8 cellular contexts compared by ENCODE assay signal in the genomic region with DNA sequence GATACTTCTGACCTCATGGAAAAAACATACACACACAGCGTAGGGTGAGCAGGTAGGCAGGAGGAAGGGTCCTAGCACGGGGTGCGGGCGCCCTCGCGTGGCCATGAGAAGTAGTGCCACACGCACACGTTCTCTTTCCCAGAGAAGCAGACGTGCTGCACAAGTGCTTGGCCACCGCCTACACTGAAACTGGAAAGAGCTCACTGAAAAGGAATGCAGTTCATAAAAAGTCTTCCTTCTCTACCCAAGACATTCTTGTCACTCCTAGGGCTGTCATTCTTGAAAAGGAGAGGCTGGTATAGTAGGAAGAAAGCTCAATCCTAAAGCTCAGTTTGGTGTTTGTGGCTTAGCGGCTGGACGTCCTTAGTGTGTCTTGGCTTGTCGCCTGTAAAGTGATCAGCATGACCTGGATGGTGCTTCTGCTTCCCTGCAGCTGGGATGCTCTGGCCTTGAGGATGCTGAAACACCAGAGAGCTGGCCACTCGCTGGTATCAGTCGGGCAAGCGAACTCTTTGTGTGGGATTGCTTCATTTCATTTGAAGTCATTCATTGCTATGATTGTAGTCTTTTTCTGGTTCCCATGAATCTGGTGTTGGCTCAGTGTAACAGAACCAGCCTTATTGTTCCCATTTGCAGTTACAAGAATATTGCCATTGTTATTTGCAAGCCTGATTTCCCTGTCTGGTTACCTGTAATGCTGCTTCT.
A peak's percentile ranks its signal among the peaks of the same experiment; 100 is the strongest.
DNase-seq lines count a peak whose midpoint lies in the region; ATAC-seq, FAIRE-seq and TF ChIP-seq lines count a peak whose summit lies in the region.

No MANE protein-coding gene starts in this region.

- no peaks in the 10 kb centered on the region for H3K36me3 ChIP-seq in Peyer's patch
- no peaks in the 10 kb centered on the region for H3K36me3 ChIP-seq in breast epithelium
- no peaks in the 10 kb centered on the region for H3K36me3 ChIP-seq in kidney (ENCODE audit: control insufficient read depth in 1 of 2, insufficient read depth in 2 of 2, low read length in 2 of 2)

- no peak overlapping the region for H3K9ac ChIP-seq in kidney (ENCODE audit: low read length in 2 of 2)

- DNase-seq in NCI-H2171 treated with DMSO at 0.1 percent for 48 hours (lab: John Stamatoyannopoulos, UW) (peak; percentile 7), NCI-H2171 (lab: John Stamatoyannopoulos, UW) (no peak), Peyer's patch (peak in 2 of 3 donors; percentile 65 to 68), breast epithelium (ENCODE audit: low spot score in 2 of 2) (peak; percentile 63 to 71), kidney (no peak)
- peak; percentile 16 to 51 for DNase-seq in stimulated activated CD4-positive, alpha-beta T cell treated with anti-CD3 and anti-CD28 coated beads, Interleukin-4, amount 100 ng/mL, for 48 hours (ENCODE audit: low read depth in 2 of 2)

- H3K4me3 ChIP-seq in Peyer's patch, result no peak overlapping the region
- H3K4me3 ChIP-seq in breast epithelium, result no peak overlapping the region
- no peak overlapping the region for H3K4me3 ChIP-seq in kidney (ENCODE audit: low read length in 2 of 2)

- no peak overlapping the region for H3K27ac ChIP-seq in Peyer's patch
- no peak overlapping the region for H3K27ac ChIP-seq in breast epithelium
- no peak overlapping the region for H3K27ac ChIP-seq in kidney (ENCODE audit: low read depth in 2 of 2, low read length in 2 of 2)

- H3K4me1 ChIP-seq in Peyer's patch (no peaks in the 10 kb centered on the region), breast epithelium (no peaks in the 10 kb centered on the region), kidney (ENCODE audit: control insufficient read depth in 1 of 2, insufficient read depth in 1 of 2, low read depth in 1 of 2, low read length in 2 of 2) (no peaks in the 10 kb centered on the region)

- TF ChIP-seq CTCF in Peyer's patch (IDR thresholded peaks at IDR 0.05) (peak; percentile 25 to 71 (median 61)), breast epithelium (IDR thresholded peaks at IDR 0.05) (peak; percentile 52 to 88 (median 76)), kidney (IDR thresholded peaks at IDR 0.05; ENCODE audit: borderline replicate concordance, extremely low read depth, insufficient read depth) (peak; percentile 86)

- FAIRE-seq in kidney (lab: Jason Lieb, UNC), result no peak

- H3K9me3 ChIP-seq in Peyer's patch, result no peaks in the 10 kb centered on the region
- H3K9me3 ChIP-seq in breast epithelium, result no peaks in the 10 kb centered on the region
- no peaks in the 10 kb centered on the region for H3K9me3 ChIP-seq in kidney (ENCODE audit: control insufficient read depth in 1 of 2, low read length in 2 of 2)

- intact Hi-C loops in breast epithelium (cut with DNase I; ENCODE audit: low total_unique reads), result no loop called here
- intact Hi-C loops in kidney (cut with DNase I), result loop anchor here (10.0 kb wide), 1 partner anchor 749 kb away; no protein-coding TSS in a partner anchor

- H3K27me3 ChIP-seq in Peyer's patch (no peaks in the 10 kb centered on the region), breast epithelium (no peaks in the 10 kb centered on the region)

- ATAC-seq in GM21367 (IDR thresholded peaks at IDR 0.05; ENCODE audit: unreplicated experiment) (peak; percentile 90), HG03571 (IDR thresholded peaks at IDR 0.05; ENCODE audit: unreplicated experiment) (peak; percentile 78)

- TF ChIP-seq POLR2A in Peyer's patch (IDR thresholded peaks at IDR 0.05), result no peak
- TF ChIP-seq POLR2A in breast epithelium (IDR thresholded peaks at IDR 0.05), result no peak

Comparison
In these comparisons a context has a peak if more than half of its experiments do, and no peak if none do; other contexts are left out.
1. DNase-seq: peak in NCI-H2171 treated with DMSO at 0.1 percent for 48 hours (single experiment), Peyer's patch (2 of 3), breast epithelium (2 of 2) and stimulated activated CD4-positive, alpha-beta T cell treated with anti-CD3 and anti-CD28 coated beads, Interleukin-4, amount 100 ng/mL, for 48 hours (2 of 2); none in NCI-H2171 (single experiment) and kidney (single experiment).
2. Peak in every context shown above with its lines, with median percentiles within 50 percentile points of each other: CTCF ChIP-seq.